12 cellular contexts compared by ENCODE assay signal in genomic region chr7:2953588-2954407, GRCh38.
A peak's percentile ranks its signal among the peaks of the same experiment; 100 is the strongest.
DNase-seq lines count a peak whose midpoint lies in the region; ATAC-seq, FAIRE-seq and TF ChIP-seq lines count a peak whose summit lies in the region.
"Had no signal": no experiment of that assay in that cellular context is flagged by ENCODE, and none has a peak within 500 bp of the region (broad histone marks: within the 10 kb centered on the region; RNA-seq: fewer than 3 reads in every experiment).

No MANE protein-coding gene starts in this region.

- peak overlapping the region; percentile 60 for H3K4me2 ChIP-seq in BLaER1

- TF ChIP-seq POLR2A in GM12892 (IDR thresholded peaks at IDR 0.05; ENCODE audit: low read depth, low read length), result no peak

- no peak for ATAC-seq in SK-N-SH treated with all-trans-retinoic acid at 6 μM for 48 hours
- no peak for ATAC-seq in GM18867 (IDR thresholded peaks at IDR 0.05; ENCODE audit: unreplicated experiment)

- peaks cover 52% of the 10 kb centered on the region for H3K4me1 ChIP-seq in BLaER1
- H3K4me1 ChIP-seq: BE2C, SJCRH30 had no signal

- H3K4me3 ChIP-seq in BLaER1, result no peak overlapping the region
- H3K4me3 ChIP-seq: cardiac muscle cell, SJCRH30 had no signal

- H3K27me3 ChIP-seq in BLaER1, result no peaks in the 10 kb centered on the region
- H3K27me3 ChIP-seq: cardiac muscle cell, SJCRH30 had no signal

- H3K9me3 ChIP-seq in BLaER1, result peaks cover 24% of the 10 kb centered on the region; the same call in 1 of the 2 replicates
- H3K9me3 ChIP-seq: BE2C had no signal

- H3K36me3 ChIP-seq in BLaER1, result peaks cover 35% of the 10 kb centered on the region
- H3K36me3 ChIP-seq: BE2C, cardiac muscle cell, SJCRH30 had no signal

- DNase-seq in GM12892 (ENCODE audit: insufficient read length) (no peak), activated gamma-delta T cell treated with Interleukin-2 at 50 U/mL for 16 hours (peak; percentile 43), mesenteric fat pad (ENCODE audit: low spot score) (peak; percentile 57), SW480 (ENCODE audit: low spot score) (no peak)
- DNase-seq: BE2C, SJCRH30, trophoblast cell had no signal

- no peaks in the 10 kb centered on the region for H4K20me1 ChIP-seq in BLaER1

- H3K9ac ChIP-seq in BLaER1, result no peak overlapping the region

- no peak overlapping the region; the same call in 1 of the 2 replicates for H3K27ac ChIP-seq in BLaER1
- H3K27ac ChIP-seq: cardiac muscle cell, SJCRH30 had no signal

- peak; percentile 17 for FAIRE-seq in GM12892 (lab: Jason Lieb, UNC)
- FAIRE-seq: islet of Langerhans had no signal

TF ChIP-seq in SK-N-SH treated with all-trans-retinoic acid at 6 μM for 48 hours, 23 proteins besides CTCF, POLR2A, EP300 and RAD21:
- no peak for TF ChIP-seq TCF4 (CRISPR knock-in tag; IDR thresholded peaks at IDR 0.05; ENCODE audit: borderline replicate concordance)
- no peak for TF ChIP-seq RARB (CRISPR knock-in tag; IDR thresholded peaks at IDR 0.05)
- no peak for TF ChIP-seq GLIS3 (CRISPR knock-in tag; IDR thresholded peaks at IDR 0.05)
- TF ChIP-seq ZNF8 (CRISPR knock-in tag; IDR thresholded peaks at IDR 0.05), result no peak
- TF ChIP-seq PPARA (CRISPR knock-in tag; IDR thresholded peaks at IDR 0.05; ENCODE audit: borderline replicate concordance), result no peak
- TF ChIP-seq CREB5 (CRISPR knock-in tag; IDR thresholded peaks at IDR 0.05; ENCODE audit: low read depth), result no peak
- TF ChIP-seq ZNF70 (CRISPR knock-in tag; IDR thresholded peaks at IDR 0.05), result no peak
- no peak for TF ChIP-seq ZNF565 (CRISPR knock-in tag; conservative IDR thresholded peaks at IDR 0.05; ENCODE audit: low read depth)
- no peak for TF ChIP-seq ZC3H10 (CRISPR knock-in tag; IDR thresholded peaks at IDR 0.05)
- TF ChIP-seq CSDC2 (CRISPR knock-in tag; IDR thresholded peaks at IDR 0.05), result no peak
- TF ChIP-seq POU6F1 (CRISPR knock-in tag; IDR thresholded peaks at IDR 0.05; ENCODE audit: borderline replicate concordance, low read depth), result no peak
- no peak for TF ChIP-seq TOX (CRISPR knock-in tag; IDR thresholded peaks at IDR 0.05; ENCODE audit: borderline replicate concordance)
- TF ChIP-seq BACH2 (CRISPR knock-in tag; IDR thresholded peaks at IDR 0.05; ENCODE audit: borderline replicate concordance), result no peak

Comparison
In these comparisons a context has a peak if more than half of its experiments do, and no peak if none do; other contexts are left out.
1. DNase-seq: peak in activated gamma-delta T cell treated with Interleukin-2 at 50 U/mL for 16 hours (single experiment) and mesenteric fat pad (single experiment); none in GM12892 (single experiment) and SW480 (single experiment).